Comparison of ENCODE assay signal across 16 cellular contexts in genomic region chr20:48807586-48808381, GRCh38. TPM values are rescaled to one million over a fixed set of nuclear protein-coding genes. Genes with fewer than 3 reads are reported as not detected.
DNase-seq lines count a peak whose midpoint lies in the region; ATAC-seq and TF ChIP-seq lines count a peak whose summit lies in the region.
"Had no signal": no experiment of that assay in that cellular context is flagged by ENCODE, and none has a peak within 500 bp of the region (broad histone marks: within the 10 kb centered on the region; RNA-seq: fewer than 3 reads in every experiment).

No MANE protein-coding gene starts in this region.

- WGBS in heart right ventricle, 2 donors: 34 to 49% methylated on average over 13 of the region's 13 CpGs

- DNase-seq in CD8-positive, alpha-beta memory T cell: peak in 1 of 5 donors; percentile 18
- DNase-seq in heart right ventricle: peak; percentile 44 to 71
- DNase-seq in sciatic nerve (ENCODE audit: low spot score): no peak
- no peak for DNase-seq in mucosa of descending colon
- no peak for DNase-seq in MV-4-11 (lab: John Stamatoyannopoulos, UW)
- no peak for DNase-seq in left lobe of liver (ENCODE audit: low spot score)
- DNase-seq: activated CD4-positive, alpha-beta T cell treated with anti-CD3 and anti-CD28 coated beads, Interleukin-2, amount 10 ng/mL, durations not matched to agents 7 days and 5 days; activated T-cell treated with anti-CD3 and anti-CD28 coated beads, Interleukin-2, amount 50 U/mL, for 48 hours; KG1; NCI-H1092 treated with DMSO at 0.1 percent for 48 hours; NCI-H226; stimulated activated naive CD8-positive, alpha-beta T cell treated with anti-CD3 and anti-CD28 coated beads, Interleukin-15, amount 100 ng/mL, for 72 hours had no signal

- peaks cover 26 to 63% (median 39%) of the 10 kb centered on the region in 3 donors for H3K36me3 Mint-ChIP-seq in CD8-positive, alpha-beta memory T cell

- CTCF ChIA-PET in CD8-positive, alpha-beta memory T cell (lab: Charles Lee): no interaction called here

- H3K36me3 ChIP-seq in CD8-positive, alpha-beta memory T cell (ENCODE audit: insufficient read depth, low read length): no peaks in the 10 kb centered on the region
- H3K36me3 ChIP-seq in heart right ventricle (peaks cover 0 to 23% (median 0%) of the 10 kb centered on the region in 9 donors), mucosa of descending colon (ENCODE audit: low read depth) (no peaks in the 10 kb centered on the region)

- intact Hi-C loops in heart right ventricle (cut with DNase I): loop anchor here in 2 of 10 donors (5.0 kb wide), 3 partner anchors 110 to 865 kb away; no protein-coding TSS in a partner anchor
- intact Hi-C loops in sciatic nerve (cut with DNase I): no loop called here
- intact Hi-C loops in mucosa of descending colon (cut with DNase I, micrococcal nuclease): no loop called here

- peak overlapping the region; percentile 63 to 91 (median 78) for H3K27ac Mint-ChIP-seq in CD8-positive, alpha-beta memory T cell

- TF ChIP-seq CTCF in heart right ventricle (IDR thresholded peaks at IDR 0.05) (no peak), mucosa of descending colon (IDR thresholded peaks at IDR 0.05) (no peak)

- H3K4me1 Mint-ChIP-seq in CD8-positive, alpha-beta memory T cell: peaks cover 74 to 90% (median 84%) of the 10 kb centered on the region in 3 donors

- no peak overlapping the region for H3K4me3 ChIP-seq in CD8-positive, alpha-beta memory T cell (ENCODE audit: low read length)
- H3K4me3 ChIP-seq in heart right ventricle (peak overlapping the region in 2 of 10 donors; percentile 9 to 17), mucosa of descending colon (no peak overlapping the region)

- H3K4me3 Mint-ChIP-seq in CD8-positive, alpha-beta memory T cell: peak overlapping the region in 1 of 7 donors; percentile 65
- H3K4me3 Mint-ChIP-seq: activated CD4-positive, alpha-beta T cell treated with anti-CD3 and anti-CD28 coated beads, Interleukin-2, amount 10 ng/mL, durations not matched to agents 7 days and 5 days; memory B cell; stimulated activated naive CD8-positive, alpha-beta T cell treated with anti-CD3 and anti-CD28 coated beads, Interleukin-15, amount 100 ng/mL, for 72 hours had no signal

- H3K27ac ChIP-seq in CD8-positive, alpha-beta memory T cell (ENCODE audit: low read depth, low read length): no peak overlapping the region
- H3K27ac ChIP-seq in angular gyrus (ENCODE audit: low read depth, low read length): peak overlapping the region; percentile 92
- peak overlapping the region in 6 of 10 donors; percentile 37 to 63 (median 44) for H3K27ac ChIP-seq in heart right ventricle
- H3K27ac ChIP-seq: C4-2B had no signal

- peaks cover 0 to 3% of the 10 kb centered on the region in 2 donors for H3K27me3 Mint-ChIP-seq in CD8-positive, alpha-beta memory T cell
- H3K27me3 Mint-ChIP-seq: activated CD4-positive, alpha-beta T cell treated with anti-CD3 and anti-CD28 coated beads, Interleukin-2, amount 10 ng/mL, durations not matched to agents 7 days and 5 days; memory B cell; stimulated activated naive CD8-positive, alpha-beta T cell treated with anti-CD3 and anti-CD28 coated beads, Interleukin-15, amount 100 ng/mL, for 72 hours had no signal

- no peaks in the 10 kb centered on the region for H3K27me3 ChIP-seq in CD8-positive, alpha-beta memory T cell (ENCODE audit: insufficient read depth, low read length, poor library complexity, severe bottlenecking)
- H3K27me3 ChIP-seq in heart right ventricle: no peaks in the 10 kb centered on the region

- peaks cover 0 to 10% (median 5%) of the 10 kb centered on the region in 5 donors for H3K9me3 Mint-ChIP-seq in CD8-positive, alpha-beta memory T cell
- H3K9me3 Mint-ChIP-seq: memory B cell had no signal

- peaks cover 5% of the 10 kb centered on the region for H3K9me3 ChIP-seq in CD8-positive, alpha-beta memory T cell (ENCODE audit: low read length)
- H3K9me3 ChIP-seq in heart right ventricle (peaks cover 0 to 17% (median 0%) of the 10 kb centered on the region in 11 donors), mucosa of descending colon (no peaks in the 10 kb centered on the region)

- POLR2A ChIA-PET in CD8-positive, alpha-beta memory T cell (lab: Charles Lee): interaction anchor here (0.6 kb wide), 1 partner anchor 47 kb away, joined by 3 read pairs; no protein-coding TSS in a partner anchor

- H3K4me1 ChIP-seq in CD8-positive, alpha-beta memory T cell (ENCODE audit: insufficient read depth, low read length): peaks cover 54% of the 10 kb centered on the region
- peaks cover 6 to 76% (median 21%) of the 10 kb centered on the region in 9 donors for H3K4me1 ChIP-seq in heart right ventricle
- no peaks in the 10 kb centered on the region for H3K4me1 ChIP-seq in mucosa of descending colon (ENCODE audit: low read depth)

- ATAC-seq in heart right ventricle (peak in 7 of 8 donors; percentile 64 to 91 (median 87)), sciatic nerve (peak; percentile 55), mucosa of descending colon (no peak), left lobe of liver (no peak), HG03095 (IDR thresholded peaks at IDR 0.05; ENCODE audit: unreplicated experiment) (no peak)
- ATAC-seq: stimulated activated naive CD8-positive, alpha-beta T cell treated with anti-CD3 and anti-CD28 coated beads, Interleukin-15, amount 100 ng/mL, for 72 hours had no signal

RNA-seq across cellular contexts. Expression of gene PREX1, which starts 20.0 kb away (rescaled TPM):
- 10 to 100 TPM; 90.0 to 90.5 TPM for total RNA-seq in CD8-positive, alpha-beta memory T cell
- 89.5 TPM for polyA plus RNA-seq in CD8-positive, alpha-beta memory T cell
- total RNA-seq in heart right ventricle (10 to 100 TPM in 4 of 10 donors, 1 to 10 TPM in 6; 4.6 to 23.4 (median 8.5) TPM), sciatic nerve (33.9 TPM), mucosa of descending colon (10 to 100 TPM in 2 of 3 donors, 1 to 10 TPM in 1; 9.9 to 14.1 (median 13.5) TPM), left lobe of liver (5.8 TPM)
- 10 to 100 TPM in 1 of 2 donors, 1 to 10 TPM in 1; 9.0 to 11.9 TPM for polyA plus RNA-seq in heart right ventricle

Comparison
In these comparisons a context has a peak if more than half of its experiments do, and no peak if none do; other contexts are left out.
1. DNase-seq: peak in heart right ventricle (2 of 2); none in sciatic nerve (single experiment), mucosa of descending colon (0 of 3), MV-4-11 (single experiment) and left lobe of liver (single experiment).
2. ATAC-seq: peak in heart right ventricle (7 of 8) and sciatic nerve (single experiment); none in mucosa of descending colon (single experiment), left lobe of liver (single experiment) and HG03095 (single experiment).